In the genomic region with DNA sequence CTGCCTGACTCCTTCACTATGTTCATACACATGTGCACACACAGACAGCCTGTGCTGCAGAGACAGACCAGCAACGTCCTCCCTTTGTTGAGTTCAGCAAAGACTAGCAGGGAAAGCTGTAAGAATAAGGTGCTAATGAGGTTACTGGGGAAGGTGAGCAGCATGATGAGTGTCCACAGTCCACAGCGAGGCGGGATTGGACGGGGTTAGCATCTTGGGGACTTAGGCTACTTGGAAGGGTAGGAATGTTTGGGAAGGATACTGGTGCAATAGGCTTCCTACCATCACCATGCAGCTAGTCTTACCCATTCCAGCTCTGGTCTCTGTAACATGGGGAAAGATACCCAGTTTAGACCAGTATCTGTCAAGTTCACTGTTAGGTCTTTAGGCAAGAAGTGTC, we compare ENCODE assay signal across 29 cellular contexts. TPM values are rescaled to one million over a fixed set of nuclear protein-coding genes. Genes with fewer than 3 reads are reported as not detected.
"Had no signal": no experiment of that assay in that cellular context is flagged by ENCODE, and none has a peak within 500 bp of the region (broad histone marks: within the 10 kb centered on the region; RNA-seq: fewer than 3 reads in every experiment).

No MANE protein-coding gene starts in this region.

- H3K36me3 ChIP-seq: left ventricle myocardium inferior, neutrophil, pancreas, prostate gland, stomach, thyroid gland, transverse colon, upper lobe of left lung, vagina had no signal

- H3K27ac Mint-ChIP-seq: mesothelial cell of epicardium; naive thymus-derived CD4-positive, alpha-beta T cell; natural killer cell treated with Interleukin-12 subunit alpha and Interleukin-12 subunit beta and Interleukin-15 and Interleukin-18, amount 100 ng/mL, for 72 hours; stimulated activated naive B cell treated with anti-CD40 and anti-IgM and Interleukin-4, amounts not matched to agents 10 μg/mL and 1 μg/mL and 100 μg/mL, for 72 hours had no signal

- ATAC-seq: naive thymus-derived CD4-positive, alpha-beta T cell; natural killer cell treated with Interleukin-12 subunit alpha and Interleukin-12 subunit beta and Interleukin-15 and Interleukin-18, amount 100 ng/mL, for 72 hours; pancreas; right cardiac atrium; sciatic nerve; stimulated activated naive B cell treated with anti-CD40 and anti-IgM and Interleukin-4, amounts not matched to agents 10 μg/mL and 1 μg/mL and 100 μg/mL, for 72 hours; stimulated activated naive CD8-positive, alpha-beta T cell treated with anti-CD3 and anti-CD28 coated beads, Interleukin-15, Interleukin-2, amounts not matched to agents 100 U/mL and 50 U/mL, for 24 hours had no signal

- H3K4me1 Mint-ChIP-seq: mesothelial cell of epicardium had no signal

- H3K9me3 ChIP-seq: left ventricle myocardium inferior, neutrophil, pancreas, prostate gland, testis, thyroid gland, transverse colon, upper lobe of left lung, vagina had no signal

- H3K36me3 Mint-ChIP-seq: mesothelial cell of epicardium; naive thymus-derived CD4-positive, alpha-beta T cell; natural killer cell treated with Interleukin-12 subunit alpha and Interleukin-12 subunit beta and Interleukin-15 and Interleukin-18, amount 100 ng/mL, for 72 hours; stimulated activated naive B cell treated with anti-CD40 and anti-IgM and Interleukin-4, amounts not matched to agents 10 μg/mL and 1 μg/mL and 100 μg/mL, for 72 hours had no signal

- H3K9me3 Mint-ChIP-seq: naive thymus-derived CD4-positive, alpha-beta T cell; natural killer cell treated with Interleukin-12 subunit alpha and Interleukin-12 subunit beta and Interleukin-15 and Interleukin-18, amount 100 ng/mL, for 72 hours; stimulated activated naive B cell treated with anti-CD40 and anti-IgM and Interleukin-4, amounts not matched to agents 10 μg/mL and 1 μg/mL and 100 μg/mL, for 72 hours had no signal

- H3K27ac ChIP-seq: left ventricle myocardium inferior, neutrophil, pancreas, prostate gland, skin epidermis, stomach, testis, thyroid gland, transverse colon, upper lobe of left lung, vagina had no signal

- H3K27me3 ChIP-seq: neutrophil, pancreas, stomach, testis, thyroid gland, transverse colon, upper lobe of left lung, vagina had no signal

- H3K4me1 ChIP-seq: pancreas, prostate gland, stomach, thyroid gland, transverse colon, upper lobe of left lung, vagina had no signal

- DNase-seq: islet precursor cell; left ventricle myocardium inferior; mesendoderm; naive thymus-derived CD4-positive, alpha-beta T cell; pancreas; retina; right cardiac atrium; stimulated activated CD4-positive, alpha-beta T cell treated with anti-CD3 and anti-CD28 coated beads, Interleukin-12 subunit alpha, Interleukin-12 subunit beta, amount 100 ng/mL, for 4 hours; stimulated activated CD4-positive, alpha-beta T cell treated with anti-CD3 and anti-CD28 coated beads, Interleukin-15, amount 100 ng/mL, for 24 hours; stimulated activated CD4-positive, alpha-beta T cell treated with anti-CD3 and anti-CD28 coated beads, Interleukin-2, amount 100 ng/mL, for 24 hours; stimulated activated CD4-positive, alpha-beta T cell treated with anti-CD3 and anti-CD28 coated beads, Interleukin-4, amount 100 ng/mL, for 1 hour; stimulated activated naive B cell treated with anti-CD40 and anti-IgM and Interleukin-4, amounts not matched to agents 10 μg/mL and 1 μg/mL and 100 μg/mL, for 72 hours; stimulated activated naive CD8-positive, alpha-beta T cell treated with anti-CD3 and anti-CD28 coated beads, Interleukin-15, Interleukin-2, amounts not matched to agents 100 U/mL and 50 U/mL, for 24 hours; stomach; testis; thyroid gland; transverse colon had no signal

- H3K4me3 ChIP-seq: left ventricle myocardium inferior, lung, pancreas, prostate gland, skin epidermis, stomach, testis, thyroid gland, transverse colon, upper lobe of left lung, vagina had no signal

- H3K27me3 Mint-ChIP-seq: stimulated activated naive B cell treated with anti-CD40 and anti-IgM and Interleukin-4, amounts not matched to agents 10 μg/mL and 1 μg/mL and 100 μg/mL, for 72 hours had no signal

- H3K4me3 Mint-ChIP-seq: mesothelial cell of epicardium; naive thymus-derived CD4-positive, alpha-beta T cell; natural killer cell treated with Interleukin-12 subunit alpha and Interleukin-12 subunit beta and Interleukin-15 and Interleukin-18, amount 100 ng/mL, for 72 hours; stimulated activated naive B cell treated with anti-CD40 and anti-IgM and Interleukin-4, amounts not matched to agents 10 μg/mL and 1 μg/mL and 100 μg/mL, for 72 hours had no signal

RNA-seq across cellular contexts. Expression of a gene that starts 41.9 kb away (rescaled TPM):
- total RNA-seq: left ventricle myocardium inferior; lower leg skin; mononuclear cell; naive thymus-derived CD4-positive, alpha-beta T cell; natural killer cell treated with Interleukin-12 subunit alpha and Interleukin-12 subunit beta and Interleukin-15 and Interleukin-18, amount 100 ng/mL, for 72 hours; omental fat pad; right cardiac atrium; sciatic nerve; thyroid gland; upper lobe of left lung had no signal
